6 cellular contexts compared by ENCODE assay signal in the genomic region with DNA sequence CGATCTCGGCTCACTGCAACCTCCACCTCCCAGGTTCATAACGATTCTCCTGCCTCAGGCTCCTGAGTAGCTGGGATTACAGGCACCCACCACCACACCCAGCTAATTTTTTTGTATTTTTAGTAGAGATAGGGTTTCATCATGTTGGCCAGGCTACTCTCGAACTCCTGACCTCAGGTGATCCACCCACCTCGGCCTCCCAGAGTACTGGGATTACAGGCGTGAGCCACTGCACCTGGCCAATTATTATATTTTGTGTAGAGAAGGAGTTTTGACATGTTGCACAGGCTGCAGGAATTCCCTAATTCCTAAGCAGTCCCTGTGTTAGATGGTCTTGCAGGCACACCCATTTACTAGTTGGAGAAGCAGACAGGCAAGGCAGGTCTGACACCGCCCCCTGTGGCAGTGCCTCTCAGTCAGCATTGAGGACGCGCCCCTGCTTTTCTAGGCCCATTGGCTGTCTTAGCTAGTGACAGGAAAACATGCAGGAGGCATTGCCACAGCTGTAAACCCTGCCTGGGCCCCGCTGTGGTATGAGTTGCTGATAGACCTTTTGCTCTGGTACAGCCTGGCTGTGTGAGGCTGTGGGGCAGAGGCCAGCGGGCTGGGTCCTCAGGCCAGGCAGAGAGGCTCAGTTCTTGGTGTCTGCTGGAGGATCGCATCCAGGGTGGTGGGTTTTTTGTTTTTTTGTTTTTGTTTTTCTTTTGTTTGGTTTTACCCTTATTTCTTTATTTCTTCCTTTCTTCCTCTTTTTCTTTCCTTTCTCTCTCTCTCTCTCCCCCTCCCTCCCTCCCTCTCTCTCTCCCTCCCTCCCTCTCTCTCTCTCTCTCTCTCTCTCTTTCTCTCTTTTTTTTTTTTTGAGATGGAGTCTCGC. TPM values are rescaled to one million over a fixed set of nuclear protein-coding genes. Genes with fewer than 3 reads are reported as not detected.
A peak's percentile ranks its signal among the peaks of the same experiment; 100 is the strongest.
DNase-seq lines count a peak whose midpoint lies in the region; ATAC-seq, FAIRE-seq and TF ChIP-seq lines count a peak whose summit lies in the region.
"Not testable (repeated sequence)": the region's sequence is repeated elsewhere in the genome, so short reads cannot be mapped to it uniquely, and the experiment has no call there.

No MANE protein-coding gene starts in this region.

- H3K27ac ChIP-seq in heart right ventricle = peak overlapping the region in 8 of 10 donors; percentile 16 to 69 (median 32)
- peak overlapping the region in 1 of 2 donors; percentile 79 for H3K27ac ChIP-seq in small intestine (ENCODE audit: low read depth in 1 of 2, low read length in 1 of 2)

- H3K9me3 Mint-ChIP-seq in HFFc6 = not testable (repeated sequence)

- not testable (repeated sequence) for H3K4me3 ChIP-seq in AG04449 (ENCODE audit: low read depth, low read length); heart right ventricle; small intestine (ENCODE audit: low read depth in 1 of 2, low read length in 2 of 2)

- POLR2A ChIA-PET in AG04449 (lab: Yijun Ruan, JAX) = not testable (repeated sequence)

- intact Hi-C loops in heart right ventricle (cut with DNase I) = not testable (repeated sequence)

- not testable (repeated sequence) for H3K36me3 Mint-ChIP-seq in HFFc6 (ENCODE audit: low read depth)

- not testable (repeated sequence) for H3K4me1 Mint-ChIP-seq in HFFc6 (ENCODE audit: low read depth)

- not testable (repeated sequence) for H3K4me3 Mint-ChIP-seq in HFFc6

- H3K27me3 ChIP-seq in heart right ventricle; small intestine (ENCODE audit: control insufficient read depth in 2 of 2, insufficient read depth in 2 of 2, low read length in 2 of 2): not testable (repeated sequence)

- H3K4me1 ChIP-seq in heart right ventricle = peaks cover 0 to 42% (median 21%) of the 10 kb centered on the region in 9 donors
- not testable (repeated sequence) for H3K4me1 ChIP-seq in small intestine (ENCODE audit: control insufficient read depth in 2 of 2, insufficient read depth in 1 of 2, low read depth in 1 of 2, low read length in 1 of 2)

- not testable (repeated sequence) for H3K27ac Mint-ChIP-seq in HFFc6

- H3K9me3 ChIP-seq in heart right ventricle; small intestine (ENCODE audit: control insufficient read depth, low read depth): not testable (repeated sequence)

- not testable (repeated sequence) for DNase-seq in AG04449 (ENCODE audit: low read depth, low spot score)
- DNase-seq in HFFc6 (peak; percentile 47), SKM-1 treated with dmso at 0.1 percent for 144 hours (lab: John Stamatoyannopoulos, UW; ENCODE audit: unreplicated experiment) (peak; percentile 94), heart right ventricle (peak in 1 of 2 donors; percentile 55), small intestine (peak; percentile 70)
- peak; percentile 55 for DNase-seq in activated gamma-delta T cell treated with anti-CD3 and anti-CD28 coated beads, Interleukin-2, amount 50 U/mL, for 16 hours (ENCODE audit: low read depth)

- H3K27me3 Mint-ChIP-seq in HFFc6 (ENCODE audit: insufficient read depth) = not testable (repeated sequence)

- ATAC-seq in heart right ventricle = peak; percentile 36 to 83 (median 70)

- not testable (repeated sequence) for FAIRE-seq in small intestine (lab: Jason Lieb, UNC)

- H3K36me3 ChIP-seq in heart right ventricle = peaks cover 0 to 43% (median 0%) of the 10 kb centered on the region in 9 donors
- not testable (repeated sequence) for H3K36me3 ChIP-seq in small intestine (ENCODE audit: control insufficient read depth in 2 of 2, insufficient read depth in 2 of 2, low read length in 2 of 2)

- WGBS in heart right ventricle, 2 donors = 64 to 73% methylated on average over 13 of the region's 13 CpGs
- WGBS in small intestine, 3 donors = 38 to 59% (median 40%) methylated on average over 13 of the region's 13 CpGs

- peak; percentile 37 for TF ChIP-seq CTCF in AG04449 (IDR thresholded peaks at IDR 0.05; ENCODE audit: insufficient read depth, low read length, missing control alignments)
- TF ChIP-seq CTCF in HFFc6 (IDR thresholded peaks at IDR 0.05) = peak; percentile 51
- TF ChIP-seq CTCF in heart right ventricle (IDR thresholded peaks at IDR 0.05) = peak in 6 of 9 donors; percentile 15 to 47 (median 39)

- CTCF ChIA-PET in AG04449 (lab: Yijun Ruan, JAX) = interaction anchor here (0.6 to 1.2 kb wide), 6 partner anchors 9 to 700 kb away, joined by 3 to 5 read pairs (median 3); no protein-coding TSS in a partner anchor

RNA-seq across cellular contexts. Expression of gene NDUFB7, which starts 20.5 kb away (rescaled TPM):
- total RNA-seq in HFFc6 (2021; fragmentation: NEBNext Ultra II Directional; extraction: Animal tissue kit (Norgen Biotek cat#: 25700)) = 100 to 1,000 TPM; 167 to 227 (median 199) TPM
- 100 to 1,000 TPM; 347 to 525 (median 467) TPM for total RNA-seq in heart right ventricle
- 1,000 to 10,000 TPM; 1,131 to 1,673 TPM for polyA plus RNA-seq in heart right ventricle
- 100 to 1,000 TPM; 597 to 818 (median 651) TPM for polyA plus RNA-seq in small intestine

RNA-seq across cellular contexts. Expression of gene TECR, which starts 22.0 kb away (rescaled TPM):
- total RNA-seq in HFFc6 (2021; fragmentation: NEBNext Ultra II Directional; extraction: Animal tissue kit (Norgen Biotek cat#: 25700)) = 100 to 1,000 TPM; 101 to 132 (median 118) TPM
- total RNA-seq in heart right ventricle = 10 to 100 TPM; 61.4 to 99.6 (median 73.1) TPM
- 100 to 1,000 TPM in 1 of 2 donors, 10 to 100 TPM in 1; 88.7 to 194 TPM for polyA plus RNA-seq in heart right ventricle
- 100 to 1,000 TPM; 147 to 234 (median 165) TPM for polyA plus RNA-seq in small intestine

RNA-seq across cellular contexts. Expression of gene CLEC17A, which starts 31.5 kb away (rescaled TPM):
- not detected for total RNA-seq in HFFc6 (2021; fragmentation: NEBNext Ultra II Directional; extraction: Animal tissue kit (Norgen Biotek cat#: 25700))
- total RNA-seq in heart right ventricle = under 1 TPM in 1 of 10 donors, not detected in 9; 0.12 TPM
- polyA plus RNA-seq in heart right ventricle = not detected
- under 1 TPM in 1 of 3 donors, not detected in 2; 0.55 TPM for polyA plus RNA-seq in small intestine

RNA-seq across cellular contexts. Expression of gene DNAJB1, which starts 33.2 kb away (rescaled TPM):
- 100 to 1,000 TPM in 3 of 6 experiments, 10 to 100 TPM in 3; 99.2 to 138 (median 103) TPM for total RNA-seq in HFFc6 (2021; fragmentation: NEBNext Ultra II Directional; extraction: Animal tissue kit (Norgen Biotek cat#: 25700))
- 10 to 100 TPM; 40.3 to 99.0 (median 46.4) TPM for total RNA-seq in heart right ventricle
- polyA plus RNA-seq in heart right ventricle (10 to 100 TPM; 23.6 to 44.2 TPM), small intestine (10 to 100 TPM; 39.4 to 45.3 (median 43.2) TPM)

RNA-seq across cellular contexts. Expression of gene GIPC1, which starts 55.4 kb away (rescaled TPM):
- total RNA-seq in HFFc6 (2021; fragmentation: NEBNext Ultra II Directional; extraction: Animal tissue kit (Norgen Biotek cat#: 25700)) = 100 to 1,000 TPM; 169 to 204 (median 181) TPM
- 10 to 100 TPM; 41.6 to 51.5 (median 45.8) TPM for total RNA-seq in heart right ventricle
- 10 to 100 TPM; 57.3 to 84.1 TPM for polyA plus RNA-seq in heart right ventricle
- 10 to 100 TPM; 64.0 to 91.2 (median 66.5) TPM for polyA plus RNA-seq in small intestine
